In the genomic region with DNA sequence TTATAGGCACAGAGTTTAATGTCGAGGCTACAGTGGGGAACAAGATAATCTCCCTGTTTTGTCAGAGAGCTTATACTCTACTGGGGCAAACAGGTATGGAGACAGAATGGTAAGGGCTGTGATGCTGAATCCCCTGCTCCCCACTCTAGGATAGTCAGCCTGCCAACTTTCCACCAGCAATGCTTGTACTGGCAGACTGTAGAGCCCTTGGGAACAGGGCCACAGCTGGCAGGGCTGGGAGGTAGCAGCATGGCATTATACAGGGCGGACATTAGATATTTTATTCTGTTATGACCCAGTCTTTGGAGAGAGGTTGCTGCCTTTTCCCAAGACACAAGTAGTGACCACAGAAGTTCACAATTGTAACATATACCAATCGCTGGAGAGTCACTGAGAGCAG, we compare ENCODE assay signal across 26 cellular contexts.
"Had no signal": no experiment of that assay in that cellular context is flagged by ENCODE, and none has a peak within 500 bp of the region (broad histone marks: within the 10 kb centered on the region; RNA-seq: fewer than 3 reads in every experiment).

No MANE protein-coding gene starts in this region.

- H3K4me3 ChIP-seq: stomach, suprapubic skin, testis, thoracic aorta, thyroid gland, tibial artery, tibial nerve, transverse colon, upper lobe of left lung, upper lobe of right lung, uterus, vagina had no signal

- H3K4me1 ChIP-seq: stomach, suprapubic skin, testis, thyroid gland, tibial nerve, transverse colon, upper lobe of left lung, upper lobe of right lung, uterus, vagina had no signal

- H3K9me3 ChIP-seq: suprapubic skin, testis, thyroid gland had no signal

- ATAC-seq: stimulated activated effector memory CD8-positive, alpha-beta T cell treated with anti-CD3 and anti-CD28 coated beads, Interleukin-12 subunit alpha, Interleukin-12 subunit beta, amount 100 ng/mL, for 72 hours; stimulated activated memory B cell treated with anti-CD40 and anti-IgM and Interleukin-4, amounts not matched to agents 10 μg/mL and 1 μg/mL and 100 μg/mL, for 72 hours; stimulated activated naive B cell treated with anti-CD40 and anti-IgM and Interleukin-4, amounts not matched to agents 10 μg/mL and 1 μg/mL and 100 μg/mL, for 72 hours; stimulated activated naive CD8-positive, alpha-beta T cell treated with anti-CD3 and anti-CD28 coated beads, Interleukin-15, amount 100 ng/mL, for 72 hours; stimulated activated naive CD8-positive, alpha-beta T cell treated with anti-CD3 and anti-CD28 coated beads, Interleukin-15, Interleukin-2, amounts not matched to agents 100 U/mL and 50 U/mL, for 24 hours; upper lobe of right lung had no signal

- DNase-seq: stimulated activated CD4-positive, alpha-beta T cell treated with anti-CD3 and anti-CD28 coated beads, Interleukin-2, amount 100 ng/mL, for 48 hours; stimulated activated CD4-positive, alpha-beta T cell treated with anti-CD3 and anti-CD28 coated beads, Interleukin-4, amount 100 ng/mL, for 1 hour; stimulated activated CD4-positive, alpha-beta T cell treated with anti-CD3 and anti-CD28 coated beads, Interleukin-4, amount 100 ng/mL, for 24 hours; stimulated activated CD4-positive, alpha-beta T cell treated with anti-CD3 and anti-CD28 coated beads, Interleukin-4, amount 100 ng/mL, for 4 hours; stimulated activated CD8-positive, alpha-beta memory T cell treated with anti-CD3 and anti-CD28 coated beads, Interleukin-4, amount 100 ng/mL, for 48 hours; stimulated activated naive B cell treated with anti-CD40 and anti-IgM and Interleukin-4, amounts not matched to agents 10 μg/mL and 1 μg/mL and 100 μg/mL, for 72 hours; stimulated activated naive CD4-positive, alpha-beta T cell; stimulated activated naive CD4-positive, alpha-beta T cell treated with Interleukin-2 at 50 U/mL for 16 hours; stimulated activated naive CD8-positive, alpha-beta T cell treated with anti-CD3 and anti-CD28 coated beads, Interleukin-15, amount 100 ng/mL, for 72 hours; stimulated activated naive CD8-positive, alpha-beta T cell treated with anti-CD3 and anti-CD28 coated beads, Interleukin-15, Interleukin-2, amounts not matched to agents 100 U/mL and 50 U/mL, for 24 hours; stomach; substantia nigra; testis; thyroid gland; tibial artery; transverse colon; trophoblast cell; upper lobe of left lung; upper lobe of right lung; uterus had no signal

- H3K27ac ChIP-seq: stomach, suprapubic skin, testis, thoracic aorta, thyroid gland, tibial nerve, transverse colon, upper lobe of left lung, upper lobe of right lung, uterus, vagina had no signal

- H3K27me3 ChIP-seq: stomach, testis, thyroid gland, tibial artery, tibial nerve, transverse colon, upper lobe of left lung, upper lobe of right lung, uterus, vagina had no signal

- H3K36me3 ChIP-seq: stomach, suprapubic skin, thoracic aorta, thyroid gland, tibial artery, tibial nerve, transverse colon, upper lobe of left lung, upper lobe of right lung, uterus, vagina had no signal
